In genomic region chr11:115871161-115871750, GRCh38 we compare ENCODE assay signal across 20 cellular contexts.
A peak's percentile ranks its signal among the peaks of the same experiment; 100 is the strongest.
DNase-seq lines count a peak whose midpoint lies in the region; ATAC-seq and TF ChIP-seq lines count a peak whose summit lies in the region.
"Had no signal": no experiment of that assay in that cellular context is flagged by ENCODE, and none has a peak within 500 bp of the region (broad histone marks: within the 10 kb centered on the region; RNA-seq: fewer than 3 reads in every experiment).

No MANE protein-coding gene starts in this region.

- no peak overlapping the region for H3K23ac ChIP-seq in trophoblast cell (ENCODE audit: low read length)

- H3K27ac ChIP-seq in trophoblast cell (ENCODE audit: low read depth, low read length) (no peak overlapping the region), adrenal gland (no peak overlapping the region)
- H3K27ac ChIP-seq: KMS-11, Peyer's patch, SJCRH30 had no signal

- no peak overlapping the region for H3K9ac ChIP-seq in trophoblast cell (ENCODE audit: low read length)
- H3K9ac ChIP-seq: KMS-11 had no signal

- no peak overlapping the region for H4K8ac ChIP-seq in trophoblast cell (ENCODE audit: low read depth, low read length)

- H3K27me3 ChIP-seq in GM06990 (replicated peaks; ENCODE audit: control insufficient read depth, insufficient read depth, low read length) (no peaks in the 10 kb centered on the region), trophoblast cell (ENCODE audit: insufficient read depth, low read length) (no peaks in the 10 kb centered on the region), adrenal gland (no peaks in the 10 kb centered on the region)
- H3K27me3 ChIP-seq: BE2C, Peyer's patch, SJCRH30 had no signal

- no peak overlapping the region for H2BK12ac ChIP-seq in trophoblast cell (ENCODE audit: low read length)

- no peak overlapping the region for H3K4me2 ChIP-seq in trophoblast cell (ENCODE audit: low read length)
- H3K4me2 ChIP-seq: KMS-11 had no signal

- ATAC-seq in HG03432 (IDR thresholded peaks at IDR 0.05; ENCODE audit: unreplicated experiment): peak; percentile 20
- no peak for ATAC-seq in HG02840 (IDR thresholded peaks at IDR 0.05; ENCODE audit: low FRiP score, unreplicated experiment)

- no peak overlapping the region for H3K4me3 ChIP-seq in GM06990 (replicated peaks; ENCODE audit: low read depth, low read length)
- peak overlapping the region; percentile 37 for H3K4me3 ChIP-seq in trophoblast cell (ENCODE audit: low read depth, low read length)
- no peak overlapping the region for H3K4me3 ChIP-seq in adrenal gland
- H3K4me3 ChIP-seq: Peyer's patch, SJCRH30 had no signal

- TF ChIP-seq POLR2A in adrenal gland (IDR thresholded peaks at IDR 0.05): no peak

- intact Hi-C loops in adrenal gland (cut with DNase I): no loop called here

- no peak overlapping the region for H3K14ac ChIP-seq in trophoblast cell (ENCODE audit: low read length)

- H4K91ac ChIP-seq in trophoblast cell (ENCODE audit: low read depth, low read length): no peak overlapping the region

- no peak for TF ChIP-seq CTCF in GM06990 (IDR thresholded peaks at IDR 0.05; ENCODE audit: insufficient read depth, low read length, poor library complexity, severe bottlenecking)
- TF ChIP-seq CTCF in adrenal gland (IDR thresholded peaks at IDR 0.05): no peak

- H2BK5ac ChIP-seq in trophoblast cell (ENCODE audit: low read depth, low read length, poor library complexity): no peak overlapping the region

- DNase-seq in GM06990 (ENCODE audit: extremely low read depth, insufficient read length) (peak; percentile 54), NCI-H82 treated with DMSO at 0.1 percent for 48 hours (lab: John Stamatoyannopoulos, UW; ENCODE audit: unreplicated experiment) (peak; percentile 89), trophoblast cell (no peak), COLO829 (ENCODE audit: low spot score) (no peak), adrenal gland (no peak)
- DNase-seq: BE2C; Caco-2; DMS153; H7; NCI-H1092 treated with DMSO at 0.1 percent for 48 hours; NCI-H1436 treated with DMSO at 0.1 percent for 48 hours; NCI-H1930; NCI-H510A; NK-92 treated with Interleukin-12 subunit alpha and Interleukin-12 subunit beta, amount 100 ng/mL, for 24 hours; Peyer's patch; SJCRH30; T-helper 1 cell had no signal

- no peaks in the 10 kb centered on the region for H3K79me1 ChIP-seq in trophoblast cell (ENCODE audit: low read length)

- no peak overlapping the region for H3K18ac ChIP-seq in trophoblast cell (ENCODE audit: low read length)

- H2AFZ ChIP-seq in trophoblast cell (ENCODE audit: insufficient read depth, low read length, poor library complexity): no peak overlapping the region

- no peak overlapping the region for H4K12ac ChIP-seq in trophoblast cell (ENCODE audit: low read depth, low read length)

- no peaks in the 10 kb centered on the region for H3K79me2 ChIP-seq in trophoblast cell (ENCODE audit: control insufficient read depth, insufficient read depth, low read length, poor library complexity)

- H3K36me3 ChIP-seq in GM06990 (ENCODE audit: control insufficient read depth, insufficient read depth, low read length): no peaks in the 10 kb centered on the region
- no peaks in the 10 kb centered on the region for H3K36me3 ChIP-seq in trophoblast cell (ENCODE audit: control insufficient read depth in 1 of 2, insufficient read depth in 2 of 2, low read length in 2 of 2)
- no peaks in the 10 kb centered on the region for H3K36me3 ChIP-seq in adrenal gland (replicated peaks in 1 of 2)
- H3K36me3 ChIP-seq: BE2C, Peyer's patch, SJCRH30 had no signal

- H3K4ac ChIP-seq in trophoblast cell (ENCODE audit: low read depth, low read length): no peak overlapping the region

- no peak overlapping the region for H2BK120ac ChIP-seq in trophoblast cell (ENCODE audit: insufficient read depth, low read length, poor library complexity)

- H3K9me3 ChIP-seq in trophoblast cell (ENCODE audit: insufficient read depth, low read depth, low read length) (peaks cover 2% of the 10 kb centered on the region), adrenal gland (replicated peaks in 1 of 3) (no peaks in the 10 kb centered on the region)
- H3K9me3 ChIP-seq: BE2C, Caco-2, Peyer's patch, SJCRH30 had no signal

- no peak overlapping the region for H2AK5ac ChIP-seq in trophoblast cell (ENCODE audit: low read length)

- H3K4me1 ChIP-seq in trophoblast cell (ENCODE audit: control insufficient read depth in 1 of 2, insufficient read depth in 2 of 2, low read length in 2 of 2) (peaks cover 3 to 5% of the 10 kb centered on the region in 2 experiments), adrenal gland (replicated peaks in 1 of 2) (no peaks in the 10 kb centered on the region)
- H3K4me1 ChIP-seq: Caco-2, Peyer's patch, SJCRH30 had no signal

- no CpG with 5 or more reads among the region's 9 CpGs for WGBS in trophoblast cell (ENCODE audit: extremely low coverage, insufficient coverage, insufficient read length)
- 87 to 91% (median 90%) methylated on average over 9 of the region's 9 CpGs for WGBS in adrenal gland, 4 donors

Comparison
In these comparisons a context has a peak if more than half of its experiments do, and no peak if none do; other contexts are left out.
1. DNase-seq: peak in GM06990 (single experiment) and NCI-H82 treated with DMSO at 0.1 percent for 48 hours (single experiment); none in trophoblast cell (0 of 2), COLO829 (single experiment) and adrenal gland (0 of 7).